Comparison of ENCODE assay signal across 1 cellular context in genomic region chr1:153946622-153947246, GRCh38.
TF ChIP-seq lines count a peak whose summit lies in the region.

A gene with protein sequence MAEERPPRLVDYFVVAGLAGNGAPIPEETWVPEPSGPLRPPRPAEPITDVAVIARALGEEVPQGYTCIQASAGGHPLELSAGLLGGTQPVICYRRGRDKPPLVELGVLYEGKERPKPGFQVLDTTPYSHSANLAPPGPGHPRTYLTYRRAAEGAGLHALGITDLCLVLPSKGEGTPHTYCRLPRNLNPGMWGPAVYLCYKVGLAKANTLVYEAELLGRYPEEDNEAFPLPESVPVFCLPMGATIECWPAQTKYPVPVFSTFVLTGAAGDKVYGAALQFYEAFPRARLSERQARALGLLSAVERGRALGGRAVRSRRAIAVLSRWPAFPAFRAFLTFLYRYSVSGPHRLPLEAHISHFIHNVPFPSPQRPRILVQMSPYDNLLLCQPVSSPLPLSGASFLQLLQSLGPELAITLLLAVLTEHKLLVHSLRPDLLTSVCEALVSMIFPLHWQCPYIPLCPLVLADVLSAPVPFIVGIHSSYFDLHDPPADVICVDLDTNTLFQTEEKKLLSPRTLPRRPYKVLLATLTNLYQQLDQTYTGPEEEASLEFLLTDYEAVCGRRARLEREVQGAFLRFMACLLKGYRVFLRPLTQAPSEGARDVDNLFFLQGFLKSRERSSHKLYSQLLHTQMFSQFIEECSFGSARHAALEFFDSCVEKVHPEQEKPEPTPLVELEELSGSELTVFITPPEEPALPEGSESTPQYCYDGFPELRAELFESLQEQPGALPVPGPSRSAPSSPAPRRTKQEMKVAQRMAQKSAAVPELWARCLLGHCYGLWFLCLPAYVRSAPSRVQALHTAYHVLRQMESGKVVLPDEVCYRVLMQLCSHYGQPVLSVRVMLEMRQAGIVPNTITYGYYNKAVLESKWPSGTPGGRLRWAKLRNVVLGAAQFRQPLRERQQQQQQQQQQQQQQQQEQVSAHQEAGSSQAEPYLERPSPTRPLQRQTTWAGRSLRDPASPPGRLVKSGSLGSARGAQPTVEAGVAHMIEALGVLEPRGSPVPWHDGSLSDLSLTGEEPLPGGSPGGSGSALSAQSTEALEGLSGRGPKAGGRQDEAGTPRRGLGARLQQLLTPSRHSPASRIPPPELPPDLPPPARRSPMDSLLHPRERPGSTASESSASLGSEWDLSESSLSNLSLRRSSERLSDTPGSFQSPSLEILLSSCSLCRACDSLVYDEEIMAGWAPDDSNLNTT (N-terminal part only) (minus strand): TSS chr1:153946718. CDS start chr1:153944374, 2,344 bp downstream.

TF ChIP-seq in K562, 482 proteins besides CTCF, POLR2A, EP300 and RAD21 (continued from another document and continues in another):
- TF ChIP-seq SMAD4 (CRISPR knock-in tag; conservative IDR thresholded peaks at IDR 0.05) (peak; percentile 82), JUND (IDR thresholded peaks at IDR 0.05; ENCODE audit: borderline replicate concordance, low read depth, low read length) (0 out of 2 replicates have a peak, but pooled peaks have one; percentile 36), JUND (tag; IDR thresholded peaks at IDR 0.05; ENCODE audit: borderline replicate concordance, low read depth, low read length) (no peak; the same call in 2 of the 3 replicates), MIER1 (IDR thresholded peaks at IDR 0.05; ENCODE audit: low read depth) (no peak), THAP7 (CRISPR knock-in tag; IDR thresholded peaks at IDR 0.05) (no peak), CREB1 (IDR thresholded peaks at IDR 0.05) (no peak), CREB1 (CRISPR knock-in tag; IDR thresholded peaks at IDR 0.05) (0 out of 2 replicates have a peak, but pooled peaks have one; percentile 51), THRAP3 (IDR thresholded peaks at IDR 0.05; ENCODE audit: borderline replicate concordance) (no peak), ZNF140 (CRISPR knock-in tag; IDR thresholded peaks at IDR 0.05) (no peak), NR2C1 (IDR thresholded peaks at IDR 0.05) (peak; percentile 74), NR2C1 (tag; IDR thresholded peaks at IDR 0.05) (peak; percentile 74), PRDM10 (IDR thresholded peaks at IDR 0.05; ENCODE audit: partially characterized antibody) (no peak), CBX5 (IDR thresholded peaks at IDR 0.05; ENCODE audit: borderline replicate concordance, low read depth) (no peak), FIP1L1 (IDR thresholded peaks at IDR 0.05; ENCODE audit: low read depth, low read length, poor library complexity, severe bottlenecking) (peak; percentile 78), BCLAF1 (IDR thresholded peaks at IDR 0.05; ENCODE audit: borderline replicate concordance in 1 of 2, control insufficient read depth in 1 of 2, low read depth in 2 of 2, low read length in 1 of 2) (0 out of 4 replicates have a peak, but pooled peaks of 1 of the 2 experiments have one; percentile 51), ZNF766 (CRISPR knock-in tag; conservative IDR thresholded peaks at IDR 0.05) (no peak; the same call in 1 of the 2 replicates), ZNF274 (IDR thresholded peaks at IDR 0.05; ENCODE audit: borderline replicate concordance, low read depth, low read length) (no peak), RBM34 (IDR thresholded peaks at IDR 0.05; ENCODE audit: borderline replicate concordance, insufficient read depth, low read length) (no peak), ATF7 (IDR thresholded peaks at IDR 0.05) (0 out of 2 replicates have a peak, but pooled peaks have one; percentile 37), SIN3A (IDR thresholded peaks at IDR 0.05; ENCODE audit: borderline replicate concordance in 2 of 2, control insufficient read depth in 1 of 2, low read depth in 2 of 2, low read length in 2 of 2) (peak in 1 of 2 experiments; percentile 58; a peak in 1 of 4 replicates), SMC3 (conservative IDR thresholded peaks at IDR 0.05; ENCODE audit: insufficient read depth, low read depth, low read length) (peak; percentile 65; the same call in 1 of the 2 replicates)
- TF ChIP-seq, protein P1, sequence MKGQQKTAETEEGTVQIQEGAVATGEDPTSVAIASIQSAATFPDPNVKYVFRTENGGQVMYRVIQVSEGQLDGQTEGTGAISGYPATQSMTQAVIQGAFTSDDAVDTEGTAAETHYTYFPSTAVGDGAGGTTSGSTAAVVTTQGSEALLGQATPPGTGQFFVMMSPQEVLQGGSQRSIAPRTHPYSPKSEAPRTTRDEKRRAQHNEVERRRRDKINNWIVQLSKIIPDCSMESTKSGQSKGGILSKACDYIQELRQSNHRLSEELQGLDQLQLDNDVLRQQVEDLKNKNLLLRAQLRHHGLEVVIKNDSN (CRISPR knock-in tag; IDR thresholded peaks at IDR 0.05) = no peak
- TF ChIP-seq, protein P2, sequence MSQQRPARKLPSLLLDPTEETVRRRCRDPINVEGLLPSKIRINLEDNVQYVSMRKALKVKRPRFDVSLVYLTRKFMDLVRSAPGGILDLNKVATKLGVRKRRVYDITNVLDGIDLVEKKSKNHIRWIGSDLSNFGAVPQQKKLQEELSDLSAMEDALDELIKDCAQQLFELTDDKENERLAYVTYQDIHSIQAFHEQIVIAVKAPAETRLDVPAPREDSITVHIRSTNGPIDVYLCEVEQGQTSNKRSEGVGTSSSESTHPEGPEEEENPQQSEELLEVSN (IDR thresholded peaks at IDR 0.05; ENCODE audit: borderline replicate concordance in 1 of 2, extremely low read depth in 1 of 2, insufficient read depth in 1 of 2, insufficient read length in 1 of 2, low read depth in 1 of 2, low read length in 1 of 2, poor library complexity in 1 of 2, severe bottlenecking in 1 of 2) = peak; percentile 24 to 45
- TF ChIP-seq, protein P3, sequence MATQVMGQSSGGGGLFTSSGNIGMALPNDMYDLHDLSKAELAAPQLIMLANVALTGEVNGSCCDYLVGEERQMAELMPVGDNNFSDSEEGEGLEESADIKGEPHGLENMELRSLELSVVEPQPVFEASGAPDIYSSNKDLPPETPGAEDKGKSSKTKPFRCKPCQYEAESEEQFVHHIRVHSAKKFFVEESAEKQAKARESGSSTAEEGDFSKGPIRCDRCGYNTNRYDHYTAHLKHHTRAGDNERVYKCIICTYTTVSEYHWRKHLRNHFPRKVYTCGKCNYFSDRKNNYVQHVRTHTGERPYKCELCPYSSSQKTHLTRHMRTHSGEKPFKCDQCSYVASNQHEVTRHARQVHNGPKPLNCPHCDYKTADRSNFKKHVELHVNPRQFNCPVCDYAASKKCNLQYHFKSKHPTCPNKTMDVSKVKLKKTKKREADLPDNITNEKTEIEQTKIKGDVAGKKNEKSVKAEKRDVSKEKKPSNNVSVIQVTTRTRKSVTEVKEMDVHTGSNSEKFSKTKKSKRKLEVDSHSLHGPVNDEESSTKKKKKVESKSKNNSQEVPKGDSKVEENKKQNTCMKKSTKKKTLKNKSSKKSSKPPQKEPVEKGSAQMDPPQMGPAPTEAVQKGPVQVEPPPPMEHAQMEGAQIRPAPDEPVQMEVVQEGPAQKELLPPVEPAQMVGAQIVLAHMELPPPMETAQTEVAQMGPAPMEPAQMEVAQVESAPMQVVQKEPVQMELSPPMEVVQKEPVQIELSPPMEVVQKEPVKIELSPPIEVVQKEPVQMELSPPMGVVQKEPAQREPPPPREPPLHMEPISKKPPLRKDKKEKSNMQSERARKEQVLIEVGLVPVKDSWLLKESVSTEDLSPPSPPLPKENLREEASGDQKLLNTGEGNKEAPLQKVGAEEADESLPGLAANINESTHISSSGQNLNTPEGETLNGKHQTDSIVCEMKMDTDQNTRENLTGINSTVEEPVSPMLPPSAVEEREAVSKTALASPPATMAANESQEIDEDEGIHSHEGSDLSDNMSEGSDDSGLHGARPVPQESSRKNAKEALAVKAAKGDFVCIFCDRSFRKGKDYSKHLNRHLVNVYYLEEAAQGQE (CRISPR knock-in tag; IDR thresholded peaks at IDR 0.05; ENCODE audit: low read depth) = no peak
- TF ChIP-seq, protein P4, sequence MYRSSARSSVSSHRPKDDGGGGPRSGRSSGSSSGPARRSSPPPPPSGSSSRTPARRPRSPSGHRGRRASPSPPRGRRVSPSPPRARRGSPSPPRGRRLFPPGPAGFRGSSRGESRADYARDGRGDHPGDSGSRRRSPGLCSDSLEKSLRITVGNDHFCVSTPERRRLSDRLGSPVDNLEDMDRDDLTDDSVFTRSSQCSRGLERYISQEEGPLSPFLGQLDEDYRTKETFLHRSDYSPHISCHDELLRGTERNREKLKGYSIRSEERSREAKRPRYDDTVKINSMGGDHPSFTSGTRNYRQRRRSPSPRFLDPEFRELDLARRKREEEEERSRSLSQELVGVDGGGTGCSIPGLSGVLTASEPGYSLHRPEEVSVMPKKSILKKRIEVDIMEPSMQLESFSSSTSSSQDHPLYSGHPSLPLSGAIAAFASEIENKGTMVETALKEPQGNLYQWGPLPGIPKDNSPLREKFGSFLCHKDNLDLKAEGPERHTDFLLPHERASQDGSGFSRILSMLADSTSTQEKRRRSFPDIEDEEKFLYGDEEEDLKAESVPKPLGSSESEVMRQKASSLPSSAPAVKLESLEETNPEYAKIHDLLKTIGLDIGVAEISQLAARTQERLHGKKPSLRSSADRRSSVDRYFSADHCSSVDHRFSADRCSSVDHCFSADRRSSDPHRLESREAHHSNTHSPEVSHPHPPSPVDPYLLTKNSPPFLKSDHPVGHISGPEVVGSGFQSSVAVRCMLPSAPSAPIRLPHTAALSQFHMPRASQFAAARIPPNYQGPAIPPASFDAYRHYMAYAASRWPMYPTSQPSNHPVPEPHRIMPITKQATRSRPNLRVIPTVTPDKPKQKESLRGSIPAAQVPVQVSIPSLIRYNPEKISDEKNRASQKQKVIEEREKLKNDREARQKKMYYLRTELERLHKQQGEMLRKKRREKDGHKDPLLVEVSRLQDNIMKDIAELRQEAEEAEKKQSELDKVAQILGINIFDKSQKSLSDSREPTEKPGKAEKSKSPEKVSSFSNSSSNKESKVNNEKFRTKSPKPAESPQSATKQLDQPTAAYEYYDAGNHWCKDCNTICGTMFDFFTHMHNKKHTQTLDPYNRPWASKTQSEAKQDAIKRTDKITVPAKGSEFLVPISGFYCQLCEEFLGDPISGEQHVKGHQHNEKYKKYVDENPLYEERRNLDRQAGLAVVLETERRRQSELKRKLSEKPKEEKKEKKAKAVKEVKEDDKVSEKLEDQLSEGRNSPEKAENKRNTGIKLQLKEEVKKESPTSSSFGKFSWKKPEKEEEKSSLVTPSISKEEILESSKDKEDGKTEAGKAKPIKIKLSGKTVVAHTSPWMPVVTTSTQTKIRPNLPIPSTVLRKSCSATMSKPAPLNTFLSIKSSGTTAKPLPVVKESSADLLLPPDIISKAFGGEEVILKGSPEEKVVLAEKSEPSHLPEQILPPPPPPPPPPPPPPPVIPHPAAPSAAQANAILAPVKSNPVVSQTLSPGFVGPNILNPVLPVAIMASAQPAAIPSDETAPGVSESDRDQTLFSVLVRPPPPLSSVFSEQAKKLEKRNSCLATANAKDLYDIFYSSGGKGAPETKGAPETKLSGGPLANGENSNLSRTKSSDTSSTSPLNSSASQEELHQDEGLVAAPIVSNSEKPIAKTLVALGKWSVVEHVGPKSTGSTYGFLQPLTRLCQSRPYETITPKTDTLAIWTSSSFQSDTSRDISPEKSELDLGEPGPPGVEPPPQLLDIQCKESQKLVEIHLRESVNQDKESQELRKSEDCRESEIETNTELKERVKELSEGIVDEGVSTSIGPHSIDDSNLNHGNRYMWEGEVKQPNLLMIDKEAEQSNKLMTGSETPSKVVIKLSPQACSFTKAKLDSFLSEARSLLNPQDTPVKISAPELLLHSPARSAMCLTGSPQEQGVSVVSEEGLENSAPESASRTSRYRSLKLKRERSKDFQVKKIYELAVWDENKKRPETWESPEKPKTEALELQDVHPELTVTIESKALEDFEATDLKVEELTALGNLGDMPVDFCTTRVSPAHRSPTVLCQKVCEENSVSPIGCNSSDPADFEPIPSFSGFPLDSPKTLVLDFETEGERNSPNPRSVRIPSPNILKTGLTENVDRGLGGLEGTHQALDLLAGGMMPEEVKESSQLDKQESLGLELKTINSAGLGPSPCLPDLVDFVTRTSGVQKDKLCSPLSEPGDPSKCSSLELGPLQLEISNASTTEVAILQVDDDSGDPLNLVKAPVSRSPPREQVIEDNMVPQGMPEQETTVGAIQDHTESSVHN (IDR thresholded peaks at IDR 0.05; ENCODE audit: borderline replicate concordance in 1 of 2, low read depth in 1 of 2) = no peak
